In the genomic region with DNA sequence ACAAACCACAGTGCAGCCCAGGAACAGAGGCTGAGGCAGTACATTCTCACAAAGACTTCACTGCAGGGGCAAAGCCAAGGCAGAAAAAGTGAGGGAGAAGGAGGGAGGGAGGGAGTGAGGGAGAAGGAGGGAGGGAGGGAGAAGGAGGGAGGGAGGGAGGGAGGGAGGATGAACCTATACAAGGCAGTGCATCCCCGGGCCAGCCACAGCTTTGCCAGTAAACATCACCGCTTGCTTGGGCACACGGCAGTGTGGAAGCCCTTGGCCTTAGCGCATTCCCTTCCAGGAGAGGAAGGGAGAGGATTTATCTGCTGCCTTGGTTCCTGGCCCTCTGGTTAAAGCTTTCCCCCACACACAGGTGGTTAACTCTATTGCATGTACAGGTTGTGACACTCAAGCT, we compare ENCODE assay signal across 20 cellular contexts.
DNase-seq lines count a peak whose midpoint lies in the region; ATAC-seq and TF ChIP-seq lines count a peak whose summit lies in the region.
"Had no signal": no experiment of that assay in that cellular context is flagged by ENCODE, and none has a peak within 500 bp of the region (broad histone marks: within the 10 kb centered on the region; RNA-seq: fewer than 3 reads in every experiment).

No MANE protein-coding gene starts in this region.

- H3K9ac ChIP-seq in DND-41 (ENCODE audit: low read depth, low read length) (no peak overlapping the region), Karpas-422 (ENCODE audit: low read length) (no peak overlapping the region)
- H3K9ac ChIP-seq: BLaER1 had no signal

- peaks cover 58% of the 10 kb centered on the region for H3K4me1 Mint-ChIP-seq in progenitor cell of endocrine pancreas (ENCODE audit: low read depth)
- no peaks in the 10 kb centered on the region for H3K4me1 Mint-ChIP-seq in activated T-cell treated with anti-CD3 and anti-CD28 coated beads, Interleukin-2, amount 50 U/mL, for 72 hours (ENCODE audit: low read depth)
- H3K4me1 Mint-ChIP-seq: CD14-positive monocyte; CD4-positive, alpha-beta memory T cell; CD4-positive, CD25-positive, alpha-beta regulatory T cell; CD8-positive, alpha-beta memory T cell had no signal

- TF ChIP-seq CTCF in DND-41 (IDR thresholded peaks at IDR 0.05; ENCODE audit: borderline replicate concordance, extremely low read depth, low read length, poor library complexity, severe bottlenecking) (no peak), progenitor cell of endocrine pancreas (IDR thresholded peaks at IDR 0.05; ENCODE audit: unreplicated experiment) (no peak)

- H3K79me2 ChIP-seq in DND-41 (ENCODE audit: insufficient read depth, low read length) (no peaks in the 10 kb centered on the region), Karpas-422 (ENCODE audit: low read length) (no peaks in the 10 kb centered on the region)

- H3K4me3 ChIP-seq in DND-41 (ENCODE audit: low read depth in 1 of 2, low read length in 2 of 2) (no peak overlapping the region), Karpas-422 (ENCODE audit: low read length) (no peak overlapping the region)
- H3K4me3 ChIP-seq: BLaER1 had no signal

- no peak for ATAC-seq in DND-41 (ENCODE audit: insufficient read depth, low read depth)
- no peak for ATAC-seq in activated T-cell treated with anti-CD3 and anti-CD28 coated beads, Interleukin-2, amount 50 U/mL, for 72 hours (replicated peaks in 1 of 2)

- H2AFZ ChIP-seq in DND-41 (ENCODE audit: low read depth, low read length) (no peak overlapping the region), Karpas-422 (ENCODE audit: low read length) (no peak overlapping the region)

- no peaks in the 10 kb centered on the region for H3K4me1 ChIP-seq in DND-41 (ENCODE audit: insufficient read depth, low read length)
- peaks cover 89% of the 10 kb centered on the region for H3K4me1 ChIP-seq in Karpas-422 (ENCODE audit: low read length)
- H3K4me1 ChIP-seq: BE2C, BLaER1 had no signal

- no peaks in the 10 kb centered on the region for H3K9me3 ChIP-seq in DND-41 (ENCODE audit: insufficient read depth, low read length, severe bottlenecking)
- H3K9me3 ChIP-seq in Karpas-422 (ENCODE audit: low read length), result peaks cover 3% of the 10 kb centered on the region; the same call in 1 of the 2 replicates
- H3K9me3 ChIP-seq: BE2C, BLaER1 had no signal

- no peaks in the 10 kb centered on the region for H3K9me2 ChIP-seq in Karpas-422 (replicated peaks; ENCODE audit: insufficient read depth, low read length)

- no peak overlapping the region for H3K4me3 Mint-ChIP-seq in progenitor cell of endocrine pancreas (ENCODE audit: low read depth)
- no peak overlapping the region for H3K4me3 Mint-ChIP-seq in activated T-cell treated with anti-CD3 and anti-CD28 coated beads, Interleukin-2, amount 50 U/mL, for 72 hours
- H3K4me3 Mint-ChIP-seq: CD14-positive monocyte; CD4-positive, alpha-beta memory T cell; CD4-positive, CD25-positive, alpha-beta regulatory T cell; CD8-positive, alpha-beta memory T cell had no signal

- H3K27me3 Mint-ChIP-seq in progenitor cell of endocrine pancreas, result no peaks in the 10 kb centered on the region
- no peaks in the 10 kb centered on the region for H3K27me3 Mint-ChIP-seq in activated T-cell treated with anti-CD3 and anti-CD28 coated beads, Interleukin-2, amount 50 U/mL, for 72 hours (ENCODE audit: low read depth)
- H3K27me3 Mint-ChIP-seq: CD8-positive, alpha-beta memory T cell had no signal

- peak; percentile 5 for DNase-seq in DND-41
- no peak for DNase-seq in Karpas-422
- DNase-seq in progenitor cell of endocrine pancreas (ENCODE audit: low spot score, unreplicated experiment), result no peak
- DNase-seq in NCI-H1092 treated with DMSO at 0.1 percent for 48 hours (lab: John Stamatoyannopoulos, UW), result no peak
- no peak for DNase-seq in activated T-cell treated with anti-CD3 and anti-CD28 coated beads, Interleukin-2, amount 50 U/mL, for 72 hours
- DNase-seq: 8988T; ACHN; BE2C; C1 segment of cervical spinal cord; CD4-positive, alpha-beta memory T cell; CD4-positive, CD25-positive, alpha-beta regulatory T cell; CD8-positive, alpha-beta memory T cell; COR-L47; DMS 273 treated with DMSO at 0.1 percent for 48 hours; DMS153; DMS53; DMS79; GF-D8 had no signal

- peaks cover 2% of the 10 kb centered on the region for H3K36me3 Mint-ChIP-seq in progenitor cell of endocrine pancreas (ENCODE audit: insufficient read depth)
- no peaks in the 10 kb centered on the region for H3K36me3 Mint-ChIP-seq in activated T-cell treated with anti-CD3 and anti-CD28 coated beads, Interleukin-2, amount 50 U/mL, for 72 hours (ENCODE audit: insufficient read depth in 2 of 2)
- H3K36me3 Mint-ChIP-seq: CD14-positive monocyte; CD4-positive, alpha-beta memory T cell; CD4-positive, CD25-positive, alpha-beta regulatory T cell; CD8-positive, alpha-beta memory T cell had no signal

- H4K20me1 ChIP-seq in DND-41 (ENCODE audit: insufficient read depth, low read length) (no peaks in the 10 kb centered on the region; the same call in 1 of the 2 replicates), Karpas-422 (ENCODE audit: insufficient read depth, low read depth, low read length) (no peaks in the 10 kb centered on the region)
- H4K20me1 ChIP-seq: BLaER1 had no signal

- no peak overlapping the region for H3K27ac ChIP-seq in DND-41 (ENCODE audit: low read length)
- H3K27ac ChIP-seq in Karpas-422 (ENCODE audit: low read length), result peak overlapping the region; percentile 93
- H3K27ac ChIP-seq: BLaER1 had no signal

- H3K36me3 ChIP-seq in DND-41 (ENCODE audit: insufficient read depth, low read length) (no peaks in the 10 kb centered on the region), Karpas-422 (ENCODE audit: insufficient read depth, low read length) (peaks cover 15% of the 10 kb centered on the region)
- H3K36me3 ChIP-seq: BE2C, BLaER1 had no signal

- H3K27me3 ChIP-seq in DND-41 (ENCODE audit: insufficient read depth, low read length, poor library complexity), result no peaks in the 10 kb centered on the region
- no peaks in the 10 kb centered on the region for H3K27me3 ChIP-seq in Karpas-422 (ENCODE audit: low read length)
- H3K27me3 ChIP-seq: BE2C, BLaER1 had no signal

- peak overlapping the region; percentile 83 for H3K27ac Mint-ChIP-seq in progenitor cell of endocrine pancreas
- no peak overlapping the region for H3K27ac Mint-ChIP-seq in activated T-cell treated with anti-CD3 and anti-CD28 coated beads, Interleukin-2, amount 50 U/mL, for 72 hours
- H3K27ac Mint-ChIP-seq: CD4-positive, alpha-beta memory T cell; CD4-positive, CD25-positive, alpha-beta regulatory T cell; CD8-positive, alpha-beta memory T cell had no signal

- H3K4me2 ChIP-seq in DND-41 (ENCODE audit: insufficient read depth, low read length) (no peak overlapping the region), Karpas-422 (ENCODE audit: low read depth, low read length, poor library complexity, severe bottlenecking) (no peak overlapping the region)
- H3K4me2 ChIP-seq: BLaER1 had no signal

- H3K9me3 Mint-ChIP-seq in progenitor cell of endocrine pancreas (ENCODE audit: low read depth), result no peaks in the 10 kb centered on the region
- peaks cover 4% of the 10 kb centered on the region in 2 donors for H3K9me3 Mint-ChIP-seq in activated T-cell treated with anti-CD3 and anti-CD28 coated beads, Interleukin-2, amount 50 U/mL, for 72 hours
